10 cellular contexts compared by ENCODE assay signal in the genomic region with DNA sequence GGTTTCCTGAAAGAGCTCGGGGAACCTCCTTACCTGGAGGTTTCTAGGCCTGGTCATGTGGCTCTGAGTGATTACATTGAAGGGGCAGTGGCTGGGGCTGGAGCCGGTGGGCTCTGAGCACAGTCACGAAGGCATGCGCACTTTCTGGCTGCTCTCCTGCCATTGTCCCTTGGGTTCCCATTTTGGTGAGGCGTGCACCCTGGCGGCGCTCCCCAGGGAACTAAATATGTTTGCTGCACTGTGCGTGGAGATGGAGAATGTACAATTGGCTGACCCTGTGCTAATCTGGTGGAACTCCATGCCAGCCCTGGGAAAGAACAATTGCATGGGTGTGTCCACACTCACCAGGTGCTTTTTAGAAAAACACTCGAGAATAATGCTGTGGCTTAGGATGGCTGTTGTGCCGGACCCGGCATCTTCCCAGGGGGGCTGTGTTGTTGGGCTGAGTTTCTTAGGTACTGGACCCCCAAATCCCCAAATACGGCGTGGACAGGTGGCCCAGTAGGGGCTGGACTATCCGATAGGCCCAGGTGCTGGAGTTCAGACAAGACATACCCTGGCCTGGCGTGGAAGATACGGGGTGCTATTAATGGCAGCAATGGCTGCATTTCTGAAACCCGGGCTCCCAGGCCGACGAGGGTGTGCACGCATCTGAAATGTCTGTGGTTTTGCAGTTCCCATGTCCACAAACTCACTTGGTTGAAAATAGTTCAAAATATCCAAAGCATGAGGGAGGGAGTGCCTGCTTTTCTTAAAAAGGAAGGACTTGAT.
DNase-seq lines count a peak whose midpoint lies in the region; ATAC-seq, FAIRE-seq and TF ChIP-seq lines count a peak whose summit lies in the region.
"Had no signal": no experiment of that assay in that cellular context is flagged by ENCODE, and none has a peak within 500 bp of the region (broad histone marks: within the 10 kb centered on the region; RNA-seq: fewer than 3 reads in every experiment).

No MANE protein-coding gene starts in this region.

- RAD21 ChIA-PET in GM12878 (lab: Charles Lee; ENCODE audit: unreplicated experiment): no interaction called here

- 62% methylated on average over 20 of the region's 20 CpGs for WGBS in GM12878 (ENCODE audit: insufficient coverage, insufficient replicate concordance, low lambda C conversion rate, missing lambda C conversion rate)
- WGBS in mesodermal cell (ENCODE audit: insufficient coverage in 2 of 2), 2 experiments: 91 to 92% methylated on average over 20 of the region's 20 CpGs

- no TSS peak for BruUV-seq in GM12878 (replicated peaks; lab: Mats Ljungman, UMichigan)

- SMC1A ChIA-PET in GM12878 (lab: Charles Lee; ENCODE audit: uncharacterized antibody, unreplicated experiment): interaction anchor here (1.1 kb wide), 1 partner anchor 11 kb away, joined by 3 read pairs; no protein-coding TSS in a partner anchor

- peak overlapping the region; percentile 85 for H3K4me2 ChIP-seq in GM12878 (ENCODE audit: control insufficient read depth, insufficient read depth)

- H3K27ac Mint-ChIP-seq in activated naive CD8-positive, alpha-beta T cell treated with anti-CD3 and anti-CD28 coated beads, Interleukin-2, amount 10 ng/mL, durations not matched to agents 7 days and 5 days: no peak overlapping the region
- H3K27ac Mint-ChIP-seq in activated naive CD8-positive, alpha-beta T cell treated with anti-CD3 and anti-CD28 coated beads for 36 hours: no peak overlapping the region

- H3K4me1 Mint-ChIP-seq in activated naive CD8-positive, alpha-beta T cell treated with anti-CD3 and anti-CD28 coated beads, Interleukin-2, amount 10 ng/mL, durations not matched to agents 7 days and 5 days: peaks cover 45% of the 10 kb centered on the region
- H3K4me1 Mint-ChIP-seq in activated naive CD8-positive, alpha-beta T cell treated with anti-CD3 and anti-CD28 coated beads for 36 hours: peaks cover 43% of the 10 kb centered on the region

- H3K9me3 ChIP-seq in GM12878 (replicated peaks; ENCODE audit: control insufficient read depth, insufficient read depth, low read length) (no peaks in the 10 kb centered on the region), mesodermal cell (ENCODE audit: control insufficient read depth, low read length) (no peaks in the 10 kb centered on the region), uterus (no peaks in the 10 kb centered on the region)

- intact Hi-C loops in GM12878 (cut with micrococcal nuclease; ENCODE audit: unreplicated experiment) (loop anchor here (5.0 kb wide), 1 partner anchor 39 kb away; no protein-coding TSS in a partner anchor), uterus (cut with DNase I; ENCODE audit: low total_unique reads) (no loop called here)

- ATAC-seq in activated naive CD8-positive, alpha-beta T cell treated with anti-CD3 and anti-CD28 coated beads, Interleukin-2, amount 10 ng/mL, durations not matched to agents 7 days and 5 days (ENCODE audit: low read depth): no peak
- no peak for ATAC-seq in GM12878

- no peak for TF ChIP-seq RAD21 in GM12878 (IDR thresholded peaks at IDR 0.05; ENCODE audit: insufficient read depth, low read depth, low read length)

- H4K20me1 ChIP-seq in GM12878 (ENCODE audit: control insufficient read depth, insufficient read depth): peaks cover 6% of the 10 kb centered on the region; the same call in 1 of the 2 replicates

- H3K27me3 ChIP-seq in GM12878 (replicated peaks in 1 of 2; ENCODE audit: control insufficient read depth in 2 of 2, insufficient read depth in 2 of 2, low read length in 1 of 2) (no peaks in the 10 kb centered on the region), uterus (no peaks in the 10 kb centered on the region)

- peak overlapping the region; percentile 78 for H3K4me3 Mint-ChIP-seq in activated naive CD8-positive, alpha-beta T cell treated with anti-CD3 and anti-CD28 coated beads, Interleukin-2, amount 10 ng/mL, durations not matched to agents 7 days and 5 days
- H3K4me3 Mint-ChIP-seq in activated naive CD8-positive, alpha-beta T cell treated with anti-CD3 and anti-CD28 coated beads for 36 hours: no peak overlapping the region

- POLR2A ChIA-PET in activated naive CD8-positive, alpha-beta T cell treated with anti-CD3 and anti-CD28 coated beads, Interleukin-2, amount 10 ng/mL, durations not matched to agents 7 days and 5 days (lab: Charles Lee): interaction anchor here (1.1 to 4.4 kb wide), 4 partner anchors 17 to 50 kb away, joined by 3 to 17 read pairs (median 7); no protein-coding TSS in a partner anchor
- POLR2A ChIA-PET in GM12878 (lab: Charles Lee): no interaction called here

- CTCF ChIA-PET in GM12878 (lab: Yijun Ruan, JAX): interaction anchor here (1.1 kb wide), 1 partner anchor 30 kb away, joined by 3 read pairs; no protein-coding TSS in a partner anchor

- H3K4me3 ChIP-seq in GM12878: 0 out of 2 replicates have a peak overlapping the region, but pooled peaks have one; percentile 58
- no peak overlapping the region for H3K4me3 ChIP-seq in mesodermal cell (ENCODE audit: extremely low read depth, insufficient read depth, low read length, poor library complexity, severe bottlenecking)
- no peak overlapping the region for H3K4me3 ChIP-seq in uterus

- H3K4me1 ChIP-seq in GM12878 (ENCODE audit: control insufficient read depth, insufficient read depth, low read length): peaks cover 49% of the 10 kb centered on the region
- H3K4me1 ChIP-seq in mesodermal cell (ENCODE audit: control insufficient read depth, insufficient read depth, low read length, poor library complexity, severe bottlenecking): peaks cover 44% of the 10 kb centered on the region
- H3K4me1 ChIP-seq in uterus: peaks cover 6 to 30% of the 10 kb centered on the region in 2 donors

- peak overlapping the region; percentile 67; the same call in 1 of the 2 replicates for H3K9ac ChIP-seq in GM12878 (ENCODE audit: control insufficient read depth, insufficient read depth, low read length)

- DNase-seq in activated naive CD8-positive, alpha-beta T cell treated with anti-CD3 and anti-CD28 coated beads, Interleukin-2, amount 10 ng/mL, durations not matched to agents 7 days and 5 days: no peak
- no peak for DNase-seq in activated naive CD8-positive, alpha-beta T cell treated with anti-CD3 and anti-CD28 coated beads for 36 hours
- DNase-seq in GM12878 (ENCODE audit: low read depth, low spot score) (no peak), uterus (no peak), frontal cortex (ENCODE audit: low spot score in 2 of 2) (no peak), RKO (ENCODE audit: low spot score) (no peak)
- DNase-seq in activated T-cell treated with anti-CD3 and anti-CD28 coated beads, Interleukin-2, amount 50 U/mL, for 1 hour: no peak
- DNase-seq: DND-41 had no signal

- TF ChIP-seq POLR2A in GM12878 (IDR thresholded peaks at IDR 0.05; ENCODE audit: low read depth, low read length) (no peak), uterus (IDR thresholded peaks at IDR 0.05) (no peak)

- H3K9me3 Mint-ChIP-seq in activated naive CD8-positive, alpha-beta T cell treated with anti-CD3 and anti-CD28 coated beads, Interleukin-2, amount 10 ng/mL, durations not matched to agents 7 days and 5 days: no peaks in the 10 kb centered on the region
- H3K9me3 Mint-ChIP-seq in activated naive CD8-positive, alpha-beta T cell treated with anti-CD3 and anti-CD28 coated beads for 36 hours: no peaks in the 10 kb centered on the region

- peaks cover 12% of the 10 kb centered on the region for H3K36me3 Mint-ChIP-seq in activated naive CD8-positive, alpha-beta T cell treated with anti-CD3 and anti-CD28 coated beads, Interleukin-2, amount 10 ng/mL, durations not matched to agents 7 days and 5 days
- peaks cover 2% of the 10 kb centered on the region for H3K36me3 Mint-ChIP-seq in activated naive CD8-positive, alpha-beta T cell treated with anti-CD3 and anti-CD28 coated beads for 36 hours

- peak overlapping the region; percentile 69 for H3K27ac ChIP-seq in GM12878 (ENCODE audit: control insufficient read depth, insufficient read depth)
- H3K27ac ChIP-seq in mesodermal cell (ENCODE audit: low read depth, low read length, severe bottlenecking): peak overlapping the region; percentile 84
- H3K27ac ChIP-seq in uterus: peak overlapping the region; percentile 97 to 98

- no peak for FAIRE-seq in GM12878 (lab: Jason Lieb, UNC)
- no peak for FAIRE-seq in frontal cortex (lab: Jason Lieb, UNC)
- FAIRE-seq: colon had no signal

- no peak for TF ChIP-seq EP300 in GM12878 (IDR thresholded peaks at IDR 0.05; ENCODE audit: borderline replicate concordance in 1 of 2, control insufficient read depth in 1 of 2, low read depth in 2 of 2, low read length in 2 of 2)

- H3K36me3 ChIP-seq in GM12878 (ENCODE audit: control insufficient read depth in 2 of 2, insufficient read depth in 2 of 2, low read length in 1 of 2): no peaks in the 10 kb centered on the region; a peak in 1 of 4 replicates
- peaks cover 2% of the 10 kb centered on the region for H3K36me3 ChIP-seq in mesodermal cell (ENCODE audit: control insufficient read depth, insufficient read depth, low read length)
- no peaks in the 10 kb centered on the region for H3K36me3 ChIP-seq in uterus

- H2AFZ ChIP-seq in GM12878 (ENCODE audit: control insufficient read depth, low read depth, low read length): no peak overlapping the region; the same call in 1 of the 2 replicates

- peaks cover 58% of the 10 kb centered on the region for H3K79me2 ChIP-seq in GM12878 (ENCODE audit: control insufficient read depth, insufficient read depth, low read length)

- TF ChIP-seq CTCF in GM12878 (IDR thresholded peaks at IDR 0.05 in 2 of 3, conservative IDR thresholded peaks at IDR 0.05 in 1 of 3; ENCODE audit: control insufficient read depth in 2 of 3, extremely low read depth in 1 of 3, insufficient read depth in 1 of 3, low read depth in 3 of 3, low read length in 3 of 3): no peak
- no peak for TF ChIP-seq CTCF in uterus (IDR thresholded peaks at IDR 0.05)

- H3K27me3 Mint-ChIP-seq in activated naive CD8-positive, alpha-beta T cell treated with anti-CD3 and anti-CD28 coated beads, Interleukin-2, amount 10 ng/mL, durations not matched to agents 7 days and 5 days: no peaks in the 10 kb centered on the region
- no peaks in the 10 kb centered on the region for H3K27me3 Mint-ChIP-seq in activated naive CD8-positive, alpha-beta T cell treated with anti-CD3 and anti-CD28 coated beads for 36 hours

- in situ Hi-C loops in GM12878 (cut with MboI): no loop called here

TF ChIP-seq in GM12878, 131 proteins besides CTCF, POLR2A, EP300 and RAD21 (continues in another document):
- TF ChIP-seq MEF2A (IDR thresholded peaks at IDR 0.05; ENCODE audit: insufficient read depth, low read depth, low read length): 0 out of 2 replicates have a peak, but pooled peaks have one; percentile 61
